Comparison of ENCODE assay signal across 8 cellular contexts in genomic region chr14:103562135-103562384, GRCh38. TPM values are rescaled to one million over a fixed set of nuclear protein-coding genes. Genes with fewer than 3 reads are reported as not detected.
DNase-seq lines count a peak whose midpoint lies in the region; ATAC-seq and TF ChIP-seq lines count a peak whose summit lies in the region.

No MANE protein-coding gene starts in this region.

- peaks cover 59% of the 10 kb centered on the region for H3K79me2 ChIP-seq in mesendoderm (ENCODE audit: control insufficient read depth, insufficient read depth, low read length)

- no TSS peak for BruUV-seq in MCF 10A (replicated peaks; lab: Mats Ljungman, UMichigan)

- peaks cover 9% of the 10 kb centered on the region for H3K36me3 ChIP-seq in mesendoderm (ENCODE audit: control insufficient read depth, insufficient read depth, low read length)

- H3K4me1 Mint-ChIP-seq in activated CD4-positive, alpha-beta T cell treated with anti-CD3 and anti-CD28 coated beads, Interleukin-2, amount 10 ng/mL, durations not matched to agents 24 days and 14 days: peaks cover 41% of the 10 kb centered on the region
- H3K4me1 Mint-ChIP-seq in IgD-negative memory B cell (peaks cover 29 to 49% (median 39%) of the 10 kb centered on the region in 3 donors), MCF 10A (ENCODE audit: insufficient read depth, unreplicated experiment) (peaks cover 19% of the 10 kb centered on the region)

- peak overlapping the region; percentile 97 for H3K9ac ChIP-seq in mesendoderm (ENCODE audit: low read length)

- no CpG with 5 or more reads among the region's 24 CpGs for WGBS in mesendoderm (ENCODE audit: extremely low coverage, insufficient coverage, low lambda C conversion rate)

- peak overlapping the region; percentile 87 for H3K27ac ChIP-seq in mesendoderm (ENCODE audit: low read depth, low read length)

- H3K4me2 ChIP-seq in mesendoderm (ENCODE audit: low read length): peak overlapping the region; percentile 82

- no peak overlapping the region for H2AK5ac ChIP-seq in mesendoderm (ENCODE audit: low read length)

- H3K18ac ChIP-seq in mesendoderm (ENCODE audit: low read length): peak overlapping the region; percentile 52

- H3K4me3 ChIP-seq in mesendoderm (ENCODE audit: low read length): peak overlapping the region; percentile 95

- no peak for DNase-seq in activated CD4-positive, alpha-beta T cell treated with anti-CD3 and anti-CD28 coated beads, Interleukin-2, amount 10 ng/mL, durations not matched to agents 24 days and 14 days
- DNase-seq in activated CD4-positive, alpha-beta T cell treated with anti-CD3 and anti-CD28 coated beads, Interleukin-2, amount 50 U/mL, for 4 hours: no peak
- DNase-seq in MCF 10A (ENCODE audit: unreplicated experiment) (no peak), mesendoderm (no peak), T1000 (lab: John Stamatoyannopoulos, UW) (no peak), dedifferentiated amniotic fluid mesenchymal stem cell (ENCODE audit: extremely low spot score) (no peak)

- H3K27ac Mint-ChIP-seq in activated CD4-positive, alpha-beta T cell treated with anti-CD3 and anti-CD28 coated beads, Interleukin-2, amount 10 ng/mL, durations not matched to agents 24 days and 14 days: peak overlapping the region; percentile 91
- peak overlapping the region; percentile 86 to 93 (median 90) for H3K27ac Mint-ChIP-seq in IgD-negative memory B cell
- H3K27ac Mint-ChIP-seq in MCF 10A (ENCODE audit: low read depth, unreplicated experiment): peak overlapping the region; percentile 85

- H4K8ac ChIP-seq in mesendoderm (ENCODE audit: low read depth, low read length): no peak overlapping the region

- H3K23ac ChIP-seq in mesendoderm (ENCODE audit: low read length): no peak overlapping the region

- no peaks in the 10 kb centered on the region for H3K9me3 Mint-ChIP-seq in activated CD4-positive, alpha-beta T cell treated with anti-CD3 and anti-CD28 coated beads, Interleukin-2, amount 10 ng/mL, durations not matched to agents 24 days and 14 days
- H3K9me3 Mint-ChIP-seq in IgD-negative memory B cell: no peaks in the 10 kb centered on the region
- no peaks in the 10 kb centered on the region for H3K9me3 Mint-ChIP-seq in MCF 10A (ENCODE audit: unreplicated experiment)

- H3K36me3 Mint-ChIP-seq in activated CD4-positive, alpha-beta T cell treated with anti-CD3 and anti-CD28 coated beads, Interleukin-2, amount 10 ng/mL, durations not matched to agents 24 days and 14 days (ENCODE audit: low read depth): peaks cover 33% of the 10 kb centered on the region
- no peaks in the 10 kb centered on the region for H3K36me3 Mint-ChIP-seq in IgD-negative memory B cell
- H3K36me3 Mint-ChIP-seq in MCF 10A (ENCODE audit: insufficient read depth, unreplicated experiment): peaks cover 37% of the 10 kb centered on the region

- intact Hi-C loops in activated CD4-positive, alpha-beta T cell treated with anti-CD3 and anti-CD28 coated beads, Interleukin-2, amount 10 ng/mL, durations not matched to agents 24 days and 14 days (cut with micrococcal nuclease): loop anchor here (1.0 to 2.0 kb wide), 4 partner anchors 33 to 359 kb away; partner anchors contain the start of genes EIF5, TRMT61A, XRCC3 and ZFYVE21
- intact Hi-C loops in MCF 10A (cut with micrococcal nuclease): no loop called here

- H3K4me3 Mint-ChIP-seq in activated CD4-positive, alpha-beta T cell treated with anti-CD3 and anti-CD28 coated beads, Interleukin-2, amount 10 ng/mL, durations not matched to agents 24 days and 14 days: peak overlapping the region; percentile 100
- H3K4me3 Mint-ChIP-seq in IgD-negative memory B cell: peak overlapping the region; percentile 90 to 95 (median 93)
- H3K4me3 Mint-ChIP-seq in MCF 10A (ENCODE audit: unreplicated experiment): peak overlapping the region; percentile 93

- CTCF ChIA-PET in MCF 10A (lab: Yijun Ruan, JAX): interaction anchor here (0.6 to 2.0 kb wide), 7 partner anchors 9 to 550 kb away, joined by 3 to 10 read pairs (median 3); no protein-coding TSS in a partner anchor

- no peak overlapping the region for H4K5ac ChIP-seq in mesendoderm (ENCODE audit: low read length)

- no peaks in the 10 kb centered on the region for H3K27me3 ChIP-seq in mesendoderm (ENCODE audit: insufficient read depth, low read length, poor library complexity)

- TF ChIP-seq CTCF in MCF 10A (IDR thresholded peaks at IDR 0.05; ENCODE audit: unreplicated experiment): no peak

- POLR2A ChIA-PET in MCF 10A (lab: Yijun Ruan, JAX): interaction anchor here (0.6 to 5.2 kb wide), 21 partner anchors 9 to 228 kb away, joined by 3 to 65 read pairs (median 5); partner anchors contain the start of genes EIF5, KLC1, TRMT61A and XRCC3

- peaks cover 23% of the 10 kb centered on the region for H3K79me1 ChIP-seq in mesendoderm (ENCODE audit: low read length)

- no peaks in the 10 kb centered on the region for H3K4me1 ChIP-seq in mesendoderm (ENCODE audit: control insufficient read depth, low read depth, low read length)

- peak overlapping the region; percentile 98 for H3K56ac ChIP-seq in mesendoderm (ENCODE audit: low read length)

- H3K27me3 Mint-ChIP-seq in activated CD4-positive, alpha-beta T cell treated with anti-CD3 and anti-CD28 coated beads, Interleukin-2, amount 10 ng/mL, durations not matched to agents 24 days and 14 days: no peaks in the 10 kb centered on the region
- H3K27me3 Mint-ChIP-seq in IgD-negative memory B cell (no peaks in the 10 kb centered on the region), MCF 10A (ENCODE audit: insufficient read depth, unreplicated experiment) (no peaks in the 10 kb centered on the region)

- H2BK15ac ChIP-seq in mesendoderm (replicated peaks; ENCODE audit: low read depth): no peak overlapping the region

- no peak for ATAC-seq in GM19351 (IDR thresholded peaks at IDR 0.05; ENCODE audit: unreplicated experiment)

- no peak overlapping the region for H2BK120ac ChIP-seq in mesendoderm (ENCODE audit: low read depth, low read length)

- H3K4ac ChIP-seq in mesendoderm (ENCODE audit: low read depth, low read length): no peak overlapping the region

- H2BK5ac ChIP-seq in mesendoderm (ENCODE audit: low read length): no peak overlapping the region

RNA-seq across cellular contexts. Expression of gene BAG5, which starts 0.4 kb away (rescaled TPM):
- total RNA-seq in activated CD4-positive, alpha-beta T cell treated with anti-CD3 and anti-CD28 coated beads, Interleukin-2, amount 10 ng/mL, durations not matched to agents 24 days and 14 days: 32.1 and 33.9 TPM in 2 replicates
- polyA plus RNA-seq in IgD-negative memory B cell: 42.1 TPM
- 30.9 and 35.3 TPM in 2 replicates for total RNA-seq in MCF 10A (2022)
- polyA plus RNA-seq in mesendoderm (2013, experiment 1 of 2): 22.9 TPM
- 21.8 TPM for polyA plus RNA-seq in mesendoderm (2013, experiment 2 of 2)

RNA-seq across cellular contexts. Expression of gene COA8, which starts 0.7 kb away (rescaled TPM):
- total RNA-seq in activated CD4-positive, alpha-beta T cell treated with anti-CD3 and anti-CD28 coated beads, Interleukin-2, amount 10 ng/mL, durations not matched to agents 24 days and 14 days: 38.4 and 41.2 TPM in 2 replicates
- 67.9 TPM for polyA plus RNA-seq in IgD-negative memory B cell
- 68.9 and 70.8 TPM in 2 replicates for total RNA-seq in MCF 10A (2022)
- 27.1 TPM for polyA plus RNA-seq in mesendoderm (2013, experiment 1 of 2)
- polyA plus RNA-seq in mesendoderm (2013, experiment 2 of 2): 28.2 TPM

RNA-seq across cellular contexts. Expression of gene TRMT61A, which starts 33.1 kb away (rescaled TPM):
- total RNA-seq in activated CD4-positive, alpha-beta T cell treated with anti-CD3 and anti-CD28 coated beads, Interleukin-2, amount 10 ng/mL, durations not matched to agents 24 days and 14 days: 22.7 and 23.6 TPM in 2 replicates
- 12.6 TPM for polyA plus RNA-seq in IgD-negative memory B cell
- total RNA-seq in MCF 10A (2022): 10.2 and 15.8 TPM in 2 replicates
- polyA plus RNA-seq in mesendoderm (2013, experiment 1 of 2): 9.6 TPM
- polyA plus RNA-seq in mesendoderm (2013, experiment 2 of 2): 9.5 TPM

RNA-seq across cellular contexts. Expression of gene CKB, which starts 39.4 kb away (rescaled TPM):
- total RNA-seq in activated CD4-positive, alpha-beta T cell treated with anti-CD3 and anti-CD28 coated beads, Interleukin-2, amount 10 ng/mL, durations not matched to agents 24 days and 14 days: 14.2 and 21.1 TPM in 2 replicates
- 0.61 TPM for polyA plus RNA-seq in IgD-negative memory B cell
- total RNA-seq in MCF 10A (2022): 5.7 and 8.5 TPM in 2 replicates
- polyA plus RNA-seq in mesendoderm (2013, experiment 1 of 2): 162 TPM
- polyA plus RNA-seq in mesendoderm (2013, experiment 2 of 2): 164 TPM
